In the genomic region with DNA sequence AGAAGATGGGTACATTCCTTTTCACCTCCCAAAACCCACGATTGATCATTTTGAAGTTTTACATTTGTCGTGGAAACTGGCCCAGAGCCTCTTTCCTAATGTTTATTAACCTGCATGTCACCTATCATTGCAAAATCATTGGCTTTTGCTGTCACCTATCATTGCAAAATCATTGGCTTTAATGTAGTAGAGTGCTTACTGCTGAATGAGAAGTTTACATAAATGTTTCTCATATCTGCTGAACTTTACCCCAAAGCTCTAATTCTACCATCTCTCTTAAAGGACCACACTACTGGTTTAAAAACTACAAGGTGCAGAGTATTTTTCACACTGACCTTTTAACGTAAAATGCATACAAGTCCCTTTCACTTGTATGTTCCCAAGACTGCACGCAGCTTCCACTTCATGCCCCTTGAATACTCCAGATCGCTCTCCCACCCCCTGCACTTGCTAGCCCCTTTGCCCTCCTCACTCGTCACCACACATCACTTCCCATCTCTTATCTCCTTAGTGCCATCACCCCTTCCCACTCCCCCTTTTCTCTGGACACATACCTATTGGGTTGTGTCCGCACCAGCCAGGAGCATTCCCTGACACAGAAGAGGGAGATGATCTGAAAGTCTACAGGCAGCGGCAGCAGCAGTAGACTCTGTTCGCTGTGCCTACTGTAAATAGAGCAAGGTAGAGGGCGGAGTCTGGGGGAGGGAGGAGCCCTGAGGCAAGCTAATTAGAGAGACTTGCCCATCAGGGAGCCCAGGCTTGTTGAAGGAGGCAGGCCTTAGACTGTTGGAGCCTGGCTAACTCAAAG, we compare ENCODE assay signal across 8 cellular contexts. TPM values are rescaled to one million over a fixed set of nuclear protein-coding genes. Genes with fewer than 3 reads are reported as not detected.
DNase-seq lines count a peak whose midpoint lies in the region; ATAC-seq lines count a peak whose summit lies in the region.

No MANE protein-coding gene starts in this region.

- no peaks in the 10 kb centered on the region for H3K9me3 Mint-ChIP-seq in IgD-negative memory B cell
- no peaks in the 10 kb centered on the region for H3K9me3 Mint-ChIP-seq in activated naive CD4-positive, alpha-beta T cell treated with anti-CD3 and anti-CD28 coated beads, Interleukin-2, amount 10 ng/mL, durations not matched to agents 7 days and 5 days

- no peaks in the 10 kb centered on the region for H3K79me2 ChIP-seq in GM23248 (ENCODE audit: insufficient read depth)

- H4K20me1 ChIP-seq in GM23248 (ENCODE audit: insufficient read depth) = no peaks in the 10 kb centered on the region

- H3F3A ChIP-seq in GM23248 (ENCODE audit: insufficient read depth) = no peaks in the 10 kb centered on the region

- no peak overlapping the region for H2AFZ ChIP-seq in GM23248

- H3K9me2 ChIP-seq in GM23248 (ENCODE audit: insufficient read depth) = no peaks in the 10 kb centered on the region

- peaks cover 37 to 50% (median 49%) of the 10 kb centered on the region in 3 donors for H3K4me1 Mint-ChIP-seq in IgD-negative memory B cell
- no peaks in the 10 kb centered on the region for H3K4me1 Mint-ChIP-seq in activated naive CD4-positive, alpha-beta T cell treated with anti-CD3 and anti-CD28 coated beads, Interleukin-2, amount 10 ng/mL, durations not matched to agents 7 days and 5 days

- H3K9ac ChIP-seq in iPS-15b (ENCODE audit: low read depth, low read length) (peak overlapping the region; percentile 27), GM23248 (no peak overlapping the region)

- peaks cover 5% of the 10 kb centered on the region for H3K36me3 Mint-ChIP-seq in IgD-negative memory B cell
- no peaks in the 10 kb centered on the region for H3K36me3 Mint-ChIP-seq in activated naive CD4-positive, alpha-beta T cell treated with anti-CD3 and anti-CD28 coated beads, Interleukin-2, amount 10 ng/mL, durations not matched to agents 7 days and 5 days

- H3K4me3 ChIP-seq in iPS-15b (ENCODE audit: low read depth, low read length) (peak overlapping the region; percentile 63), GM23248 (no peak overlapping the region)

- H3K27ac ChIP-seq in GM23248 = no peak overlapping the region

- H3K9me3 ChIP-seq in iPS-15b (ENCODE audit: control insufficient read depth, insufficient read depth, low read length) (no peaks in the 10 kb centered on the region), GM23248 (ENCODE audit: low read depth) (no peaks in the 10 kb centered on the region)

- DNase-seq in GM23248 (no peak), KBM-7 (no peak), NCI-H2107 treated with DMSO at 0.1 percent for 48 hours (lab: John Stamatoyannopoulos, UW; ENCODE audit: unreplicated experiment) (no peak)
- DNase-seq in activated naive CD4-positive, alpha-beta T cell treated with anti-CD3 and anti-CD28 coated beads, Interleukin-2, amount 10 ng/mL, durations not matched to agents 7 days and 5 days = no peak

- WGBS in GM23248 (ENCODE audit: low coverage in 1 of 2, low lambda C conversion rate in 2 of 2, missing lambda C conversion rate in 2 of 2), 2 experiments = 59 to 67% methylated on average over 10 of the region's 10 CpGs

- ATAC-seq in GM18499 (IDR thresholded peaks at IDR 0.05; ENCODE audit: insufficient read depth, unreplicated experiment) = peak; percentile 50
- ATAC-seq in GM21717 (IDR thresholded peaks at IDR 0.05; ENCODE audit: unreplicated experiment) = peak; percentile 93

- peak overlapping the region; percentile 43 to 96 (median 85) for H3K27ac Mint-ChIP-seq in IgD-negative memory B cell
- no peak overlapping the region for H3K27ac Mint-ChIP-seq in activated naive CD4-positive, alpha-beta T cell treated with anti-CD3 and anti-CD28 coated beads, Interleukin-2, amount 10 ng/mL, durations not matched to agents 7 days and 5 days

- peaks cover 6% of the 10 kb centered on the region for H3K4me1 ChIP-seq in iPS-15b (ENCODE audit: control insufficient read depth, insufficient read depth, low read length)
- no peaks in the 10 kb centered on the region for H3K4me1 ChIP-seq in GM23248 (ENCODE audit: insufficient read depth)

- H3K4me2 ChIP-seq in GM23248 (ENCODE audit: unreplicated experiment) = no peak overlapping the region

- H3K27me3 ChIP-seq in iPS-15b (ENCODE audit: control insufficient read depth, insufficient read depth, low read length) (peaks cover 2% of the 10 kb centered on the region), GM23248 (replicated peaks; ENCODE audit: insufficient read depth) (peaks cover 10% of the 10 kb centered on the region)

- peak overlapping the region; percentile 83 to 99 (median 96) for H3K4me3 Mint-ChIP-seq in IgD-negative memory B cell
- H3K4me3 Mint-ChIP-seq in activated naive CD4-positive, alpha-beta T cell treated with anti-CD3 and anti-CD28 coated beads, Interleukin-2, amount 10 ng/mL, durations not matched to agents 7 days and 5 days = no peak overlapping the region

- no peaks in the 10 kb centered on the region for H3K27me3 Mint-ChIP-seq in IgD-negative memory B cell
- H3K27me3 Mint-ChIP-seq in activated naive CD4-positive, alpha-beta T cell treated with anti-CD3 and anti-CD28 coated beads, Interleukin-2, amount 10 ng/mL, durations not matched to agents 7 days and 5 days = peaks cover 3% of the 10 kb centered on the region

- CTCF ChIA-PET in activated naive CD4-positive, alpha-beta T cell treated with anti-CD3 and anti-CD28 coated beads, Interleukin-2, amount 10 ng/mL, durations not matched to agents 7 days and 5 days (lab: Charles Lee) = no interaction called here

- H3K36me3 ChIP-seq in iPS-15b (ENCODE audit: control insufficient read depth, insufficient read depth, low read length) (no peaks in the 10 kb centered on the region), GM23248 (ENCODE audit: low read depth) (no peaks in the 10 kb centered on the region)

- in situ Hi-C loops in GM23248 (cut with MboI) = no loop called here
- in situ Hi-C loops in KBM-7 (cut with MboI; ENCODE audit: low pct_unique_long_range_greater_than_20kb, low sequenced_read_pairs) = no loop called here

RNA-seq across cellular contexts. Expression of a gene that starts 30.2 kb away (rescaled TPM):
- polyA plus RNA-seq in IgD-negative memory B cell (29.0 TPM), GM23248 (2016; fragmentation: Nextera tagmentation; extraction: Ambion mirVana) (6.1 and 6.3 TPM in 2 replicates)
- total RNA-seq in GM23248 (2014; rRNA removed; shearing (Covaris generic)) = 10.0 and 11.0 TPM in 2 replicates
